8 cellular contexts compared by ENCODE assay signal in genomic region chr7:10940748-10941358, GRCh38. TPM values are rescaled to one million over a fixed set of nuclear protein-coding genes. Genes with fewer than 3 reads are reported as not detected.
DNase-seq lines count a peak whose midpoint lies in the region; ATAC-seq and TF ChIP-seq lines count a peak whose summit lies in the region.

No MANE protein-coding gene starts in this region.

- peak overlapping the region; percentile 41 for H2BK12ac ChIP-seq in H9 (ENCODE audit: insufficient read length, low read depth, low read length)

- no peak overlapping the region for H2AK5ac ChIP-seq in H9 (ENCODE audit: insufficient read length, low read length)

- DNase-seq in AG10803 (ENCODE audit: low read depth): no peak
- no peak for DNase-seq in H9
- DNase-seq in OCI-M1 (lab: John Stamatoyannopoulos, UW): peak; percentile 52
- DNase-seq in retinal pigment epithelial cell (ENCODE audit: low read depth): no peak
- DNase-seq in middle frontal gyrus (ENCODE audit: extremely low spot score, low spot score): no peak

- H3K23me2 ChIP-seq in H9 (ENCODE audit: insufficient read length, low read depth, low read length, poor library complexity, severe bottlenecking): peaks cover 7% of the 10 kb centered on the region

- H2BK20ac ChIP-seq in H9 (ENCODE audit: low read depth, low read length, poor library complexity, severe bottlenecking): no peak overlapping the region

- no peak overlapping the region for H3K27ac Mint-ChIP-seq in H9

- H3K4me1 Mint-ChIP-seq in H9: peaks cover 12 to 13% of the 10 kb centered on the region in 2 experiments

- H3K56ac ChIP-seq in H9 (ENCODE audit: insufficient read length, low read depth, low read length): peak overlapping the region; percentile 67

- no peak overlapping the region for H3T11ph ChIP-seq in H9 (ENCODE audit: low read length)

- H3K27me3 ChIP-seq in H9 (ENCODE audit: insufficient read depth, low read length): no peaks in the 10 kb centered on the region
- H3K27me3 ChIP-seq in esophagus (ENCODE audit: control insufficient read depth in 1 of 2, insufficient read depth in 2 of 2, low read length in 2 of 2): no peaks in the 10 kb centered on the region

- peak overlapping the region; percentile 43 for H3K18ac ChIP-seq in H9 (ENCODE audit: insufficient read length, low read depth, low read length)

- H3K27ac ChIP-seq in H9 (ENCODE audit: insufficient read length, low read depth, low read length) (no peak overlapping the region), esophagus (ENCODE audit: low read depth in 2 of 2, low read length in 1 of 2) (peak overlapping the region; percentile 87 to 97)

- peak overlapping the region; percentile 69 for H4K5ac ChIP-seq in H9 (ENCODE audit: insufficient read length, low read depth, low read length)

- H3K79me1 ChIP-seq in H9 (ENCODE audit: insufficient read depth, low read depth, low read length, poor library complexity, severe bottlenecking): no peaks in the 10 kb centered on the region

- no peak for ATAC-seq in GM18870 (IDR thresholded peaks at IDR 0.05; ENCODE audit: unreplicated experiment)
- ATAC-seq in HG02970 (IDR thresholded peaks at IDR 0.05; ENCODE audit: low FRiP score, unreplicated experiment): no peak

- peak overlapping the region; percentile 52 for H3K4me2 ChIP-seq in H9 (ENCODE audit: insufficient read depth, insufficient read length, low read length)

- H3K36me3 ChIP-seq in esophagus (ENCODE audit: control insufficient read depth in 2 of 2, insufficient read depth in 2 of 2, low read length in 1 of 2): peaks cover 0 to 4% of the 10 kb centered on the region in 2 donors

- H3K4me3 Mint-ChIP-seq in H9: no peak overlapping the region

- peaks cover 5% of the 10 kb centered on the region; the same call in 1 of the 2 replicates for H3K4me1 ChIP-seq in H9 (ENCODE audit: insufficient read depth, low read length)
- H3K4me1 ChIP-seq in esophagus (ENCODE audit: control insufficient read depth in 2 of 2, insufficient read depth in 2 of 2, low read length in 1 of 2): no peaks in the 10 kb centered on the region

- H3K4me3 ChIP-seq in AG10803 (ENCODE audit: low read length): peak overlapping the region; percentile 73
- peak overlapping the region; percentile 78 to 99 for H3K4me3 ChIP-seq in esophagus (ENCODE audit: low read depth in 1 of 2, low read length in 2 of 2)
- peak overlapping the region; percentile 74 for H3K4me3 ChIP-seq in retinal pigment epithelial cell (ENCODE audit: low read length)

- no peaks in the 10 kb centered on the region for H3K27me3 Mint-ChIP-seq in H9 (ENCODE audit: low read depth)

- H4K8ac ChIP-seq in H9 (replicated peaks; ENCODE audit: insufficient read length, low read depth, low read length): no peak overlapping the region

- peak overlapping the region; percentile 52 for H2AFZ ChIP-seq in H9 (ENCODE audit: low read length)

- no peaks in the 10 kb centered on the region for H3K9me3 Mint-ChIP-seq in H9

- no peaks in the 10 kb centered on the region for H4K20me1 ChIP-seq in H9 (ENCODE audit: control insufficient read depth, insufficient read depth, insufficient read length)

- no peak overlapping the region for H4K91ac ChIP-seq in H9 (ENCODE audit: insufficient read length, low read depth, low read length)

- TF ChIP-seq CTCF in AG10803 (conservative IDR thresholded peaks at IDR 0.05; ENCODE audit: low read length) (no peak), H9 (conservative IDR thresholded peaks at IDR 0.05) (no peak), retinal pigment epithelial cell (conservative IDR thresholded peaks at IDR 0.05; ENCODE audit: low read depth, low read length) (no peak)

- H3K23ac ChIP-seq in H9 (ENCODE audit: insufficient read length, low read depth, low read length): no peak overlapping the region

- no peak overlapping the region for H2BK15ac ChIP-seq in H9 (ENCODE audit: low read depth, low read length)

- WGBS in H9 (ENCODE audit: extremely low coverage, insufficient read length, low lambda C conversion rate): no CpG with 5 or more reads among the region's 18 CpGs
- WGBS in esophagus, 2 donors: 12 to 14% methylated on average over 18 of the region's 18 CpGs

- peak overlapping the region; percentile 91 for H3K9ac ChIP-seq in H9 (ENCODE audit: extremely low read depth, insufficient read length, low read length)

- H3K14ac ChIP-seq in H9 (ENCODE audit: insufficient read depth, low read length): peak overlapping the region; percentile 72; the same call in 1 of the 2 replicates

- H2BK5ac ChIP-seq in H9 (ENCODE audit: insufficient read length, low read length): no peak overlapping the region

- peak overlapping the region; percentile 40 for H2BK120ac ChIP-seq in H9 (ENCODE audit: low read depth, low read length, poor library complexity, severe bottlenecking)

- no peak overlapping the region; the same call in 1 of the 2 replicates for H3K4ac ChIP-seq in H9 (ENCODE audit: low read depth, low read length)

- H3K79me2 ChIP-seq in H9 (ENCODE audit: insufficient read depth, low read length): peaks cover 12% of the 10 kb centered on the region; the same call in 1 of the 2 replicates

- peaks cover 17 to 29% (median 28%) of the 10 kb centered on the region in 3 experiments; a peak in 6 of 7 replicates for H3K36me3 Mint-ChIP-seq in H9 (ENCODE audit: insufficient read depth in 1 of 3, low read depth in 3 of 3)

- H3K9me3 ChIP-seq in H9 (ENCODE audit: control insufficient read depth, low read depth, low read length) (no peaks in the 10 kb centered on the region), esophagus (ENCODE audit: control insufficient read depth in 2 of 2, insufficient read depth in 1 of 2, low read depth in 1 of 2, low read length in 1 of 2) (no peaks in the 10 kb centered on the region)

RNA-seq across cellular contexts. Expression of gene PHF14, which starts 32.8 kb away (rescaled TPM):
- total RNA-seq in H9 (2021): 49.3 and 50.8 TPM in 2 replicates
- 10 to 100 TPM; 10.2 to 18.0 TPM for polyA plus RNA-seq in esophagus
